Comparison of ENCODE assay signal across 1 cellular context in genomic region chr1:154936416-154937050, GRCh38.
TF ChIP-seq lines count a peak whose summit lies in the region.

Gene PMVK (minus strand): TSS chr1:154936719. CDS start chr1:154936685, 34 bp downstream.

TF ChIP-seq in K562, 482 proteins besides CTCF, POLR2A, EP300 and RAD21 (continued from another document and continues in another):
- no peak for TF ChIP-seq HNRNPLL (IDR thresholded peaks at IDR 0.05; ENCODE audit: low read depth, low read length, poor library complexity, severe bottlenecking)
- no peak for TF ChIP-seq GMEB1 (CRISPR knock-in tag; IDR thresholded peaks at IDR 0.05)
- TF ChIP-seq ZBED1 (IDR thresholded peaks at IDR 0.05): peak; percentile 99
- no peak for TF ChIP-seq ZNF3 (CRISPR knock-in tag; IDR thresholded peaks at IDR 0.05)
- no peak for TF ChIP-seq HNRNPK (IDR thresholded peaks at IDR 0.05; ENCODE audit: low read depth, low read length, poor library complexity, severe bottlenecking)
- TF ChIP-seq CHCHD3 (CRISPR knock-in tag; IDR thresholded peaks at IDR 0.05): no peak
- no peak for TF ChIP-seq ATF7 (IDR thresholded peaks at IDR 0.05)
- TF ChIP-seq ZNF124 (CRISPR knock-in tag; IDR thresholded peaks at IDR 0.05): 0 out of 2 replicates have a peak, but pooled peaks have one; percentile 73
- no peak for TF ChIP-seq RHOXF2B (CRISPR knock-in tag; conservative IDR thresholded peaks at IDR 0.05)
- TF ChIP-seq PURB (CRISPR knock-in tag; IDR thresholded peaks at IDR 0.05; ENCODE audit: low read depth): no peak
- peak; percentile 91 for TF ChIP-seq JUND (IDR thresholded peaks at IDR 0.05; ENCODE audit: borderline replicate concordance, low read depth, low read length)
- TF ChIP-seq JUND (tag; IDR thresholded peaks at IDR 0.05; ENCODE audit: borderline replicate concordance, low read depth, low read length): peak; percentile 54; the same call in 2 of the 3 replicates
- peak; percentile 84 for TF ChIP-seq HDAC8 (tag; IDR thresholded peaks at IDR 0.05)
- peak; percentile 29; the same call in 1 of the 2 replicates for TF ChIP-seq BMI1 (IDR thresholded peaks at IDR 0.05; ENCODE audit: low read length)
- peak; percentile 38; the same call in 1 of the 2 replicates for TF ChIP-seq MECOM (CRISPR knock-in tag; IDR thresholded peaks at IDR 0.05)
- no peak for TF ChIP-seq ZNF583 (CRISPR knock-in tag; IDR thresholded peaks at IDR 0.05)
- peak in 1 of 2 experiments; percentile 3; a peak in 1 of 4 replicates for TF ChIP-seq SIX5 (IDR thresholded peaks at IDR 0.05; ENCODE audit: borderline replicate concordance in 1 of 2, insufficient read depth in 1 of 2, low read depth in 1 of 2, low read length in 2 of 2)
- no peak for TF ChIP-seq SRSF1 (IDR thresholded peaks at IDR 0.05; ENCODE audit: low read depth, low read length)
- TF ChIP-seq CGGBP1 (CRISPR knock-in tag; IDR thresholded peaks at IDR 0.05): no peak
- no peak for TF ChIP-seq ZNF143 (CRISPR knock-in tag; IDR thresholded peaks at IDR 0.05)
- TF ChIP-seq TAL1 (IDR thresholded peaks at IDR 0.05): no peak; the same call in 1 of the 2 replicates
- TF ChIP-seq IRF9 (tag; IDR thresholded peaks at IDR 0.05): 0 out of 2 replicates have a peak, but pooled peaks have one; percentile 8
- peak; percentile 59; the same call in 1 of the 2 replicates for TF ChIP-seq LARP7 (IDR thresholded peaks at IDR 0.05)
- TF ChIP-seq TFAM (CRISPR knock-in tag; conservative IDR thresholded peaks at IDR 0.05): no peak
- peak; percentile 72; the same call in 1 of the 2 replicates for TF ChIP-seq ZNF668 (CRISPR knock-in tag; IDR thresholded peaks at IDR 0.05)
- no peak for TF ChIP-seq SFPQ (IDR thresholded peaks at IDR 0.05; ENCODE audit: low read depth, low read length)
- peak; percentile 50 for TF ChIP-seq TAF1 (IDR thresholded peaks at IDR 0.05; ENCODE audit: control insufficient read depth, extremely low read depth, insufficient read depth, low read length, severe bottlenecking)
- TF ChIP-seq NELFE (IDR thresholded peaks at IDR 0.05; ENCODE audit: insufficient read depth, insufficient read length): no peak
- no peak for TF ChIP-seq HNRNPUL1 (IDR thresholded peaks at IDR 0.05; ENCODE audit: low read length)
- no peak for TF ChIP-seq ZNF449 (CRISPR knock-in tag; IDR thresholded peaks at IDR 0.05)
- peak; percentile 56; the same call in 1 of the 2 replicates for TF ChIP-seq TAF7 (tag; IDR thresholded peaks at IDR 0.05)
- peak; percentile 39 for TF ChIP-seq BRD9 (IDR thresholded peaks at IDR 0.05; ENCODE audit: low read depth, partially characterized antibody)
- TF ChIP-seq RBM17 (IDR thresholded peaks at IDR 0.05; ENCODE audit: borderline replicate concordance, low read depth, low read length): no peak
- TF ChIP-seq ZNF766 (CRISPR knock-in tag; conservative IDR thresholded peaks at IDR 0.05): no peak
- peak in 1 of 2 experiments; percentile 23; a peak in 1 of 4 replicates for TF ChIP-seq KDM4B (IDR thresholded peaks at IDR 0.05; ENCODE audit: borderline replicate concordance in 2 of 2, low read depth in 1 of 2)
- TF ChIP-seq SREBF2 (CRISPR knock-in tag; IDR thresholded peaks at IDR 0.05): peak; percentile 90; the same call in 1 of the 2 replicates
- TF ChIP-seq SIN3A (IDR thresholded peaks at IDR 0.05; ENCODE audit: borderline replicate concordance in 2 of 2, control insufficient read depth in 1 of 2, low read depth in 2 of 2, low read length in 2 of 2): peak; percentile 1 to 56; a peak in 1 of 4 replicates
- TF ChIP-seq ZSCAN32 (CRISPR knock-in tag; IDR thresholded peaks at IDR 0.05): no peak
- TF ChIP-seq SMAD4 (CRISPR knock-in tag; conservative IDR thresholded peaks at IDR 0.05): peak; percentile 64
- no peak for TF ChIP-seq SMAD2 (IDR thresholded peaks at IDR 0.05; ENCODE audit: low read depth, low read length)
- peak; percentile 48; the same call in 1 of the 2 replicates for TF ChIP-seq NCOA1 (IDR thresholded peaks at IDR 0.05; ENCODE audit: low read depth)
- 0 out of 2 replicates have a peak, but pooled peaks have one; percentile 3 for TF ChIP-seq DEAF1 (CRISPR knock-in tag; IDR thresholded peaks at IDR 0.05)
- TF ChIP-seq GTF2B (IDR thresholded peaks at IDR 0.05; ENCODE audit: extremely low read depth, insufficient read length): no peak
- peak; percentile 81; the same call in 1 of the 2 replicates for TF ChIP-seq KDM2B (CRISPR knock-in tag; IDR thresholded peaks at IDR 0.05)
- TF ChIP-seq SRSF3 (IDR thresholded peaks at IDR 0.05; ENCODE audit: insufficient read depth, low read length): no peak
- no peak for TF ChIP-seq GTF2E2 (tag; IDR thresholded peaks at IDR 0.05)
- no peak for TF ChIP-seq BRCA1 (IDR thresholded peaks at IDR 0.05)
- no peak for TF ChIP-seq BRCA1 (CRISPR knock-in tag; IDR thresholded peaks at IDR 0.05)
- no peak for TF ChIP-seq XRCC4 (IDR thresholded peaks at IDR 0.05; ENCODE audit: extremely low read depth, insufficient read depth, insufficient read length)
- peak in 2 of 3 experiments; percentile 67 to 75 for TF ChIP-seq YY1 (IDR thresholded peaks at IDR 0.05; ENCODE audit: borderline replicate concordance in 1 of 3, control insufficient read depth in 1 of 3, extremely low read depth in 1 of 3, insufficient read depth in 3 of 3, insufficient read length in 1 of 3, insufficient replicate concordance in 2 of 3, low read depth in 1 of 3, low read length in 2 of 3)
- TF ChIP-seq ZNF232 (CRISPR knock-in tag; IDR thresholded peaks at IDR 0.05): peak; percentile 93; the same call in 1 of the 2 replicates
- TF ChIP-seq EWSR1 (IDR thresholded peaks at IDR 0.05; ENCODE audit: borderline replicate concordance, low read depth, partially characterized antibody): no peak
- TF ChIP-seq ATF6 (CRISPR knock-in tag; IDR thresholded peaks at IDR 0.05): peak; percentile 99
- no peak for TF ChIP-seq DLX4 (CRISPR knock-in tag; IDR thresholded peaks at IDR 0.05)
- no peak for TF ChIP-seq MAFF (IDR thresholded peaks at IDR 0.05; ENCODE audit: low read length)
- no peak for TF ChIP-seq CHAMP1 (IDR thresholded peaks at IDR 0.05)
- no peak for TF ChIP-seq ZNF707 (CRISPR knock-in tag; conservative IDR thresholded peaks at IDR 0.05)
- TF ChIP-seq ZNF778 (CRISPR knock-in tag; IDR thresholded peaks at IDR 0.05): no peak
